ENCODE assay signal across 10 cellular contexts in genomic region chr4:113636438-113636818, GRCh38.
A peak's percentile ranks its signal among the peaks of the same experiment; 100 is the strongest.
DNase-seq lines count a peak whose midpoint lies in the region; ATAC-seq, FAIRE-seq and TF ChIP-seq lines count a peak whose summit lies in the region.
"Had no signal": no experiment of that assay in that cellular context is flagged by ENCODE, and none has a peak within 500 bp of the region (broad histone marks: within the 10 kb centered on the region; RNA-seq: fewer than 3 reads in every experiment).

No MANE protein-coding gene starts in this region.

- intact Hi-C loops in Calu3 (cut with micrococcal nuclease; ENCODE audit: unreplicated experiment) (loop anchor here (2.0 to 5.0 kb wide), 3 partner anchors 36 to 120 kb away; no protein-coding TSS in a partner anchor), IMR-90 (cut with micrococcal nuclease) (no loop called here), K562 (cut with micrococcal nuclease) (no loop called here), tibial artery (cut with DNase I; ENCODE audit: low total_unique reads) (no loop called here)

- peak overlapping the region; percentile 41; the same call in 1 of the 2 replicates for H3K4ac ChIP-seq in IMR-90 (ENCODE audit: low read depth, low read length)

- peaks cover 28 to 60% of the 10 kb centered on the region in 2 experiments for H3K79me1 ChIP-seq in IMR-90 (ENCODE audit: low read depth in 1 of 2, low read length in 2 of 2)

- dilution Hi-C loops in IMR-90 (cut with HindIII; ENCODE audit: low sequenced_read_pairs, unreplicated experiment): no loop called here

- POLR2A ChIA-PET in IMR-90 (lab: Charles Lee; ENCODE audit: unreplicated experiment): no interaction called here
- POLR2A ChIA-PET in K562 (lab: Yijun Ruan, JAX): no interaction called here

- peaks cover 3% of the 10 kb centered on the region for H3K9me3 Mint-ChIP-seq in Calu3 (ENCODE audit: low read depth, unreplicated experiment)
- H3K9me3 Mint-ChIP-seq: dendritic cell treated with granulocyte-macrophage colony-stimulating factor and Interleukin-4, amounts not matched to agents 40 ng/mL and 50 ng/mL, for 4 days had no signal

- no peak overlapping the region for H4K91ac ChIP-seq in IMR-90 (ENCODE audit: insufficient read depth, low read depth, low read length)

- peak overlapping the region; percentile 24 for H2BK120ac ChIP-seq in IMR-90 (ENCODE audit: low read depth, low read length)

- TF ChIP-seq RAD21 in IMR-90 (IDR thresholded peaks at IDR 0.05; ENCODE audit: low read length): no peak
- no peak for TF ChIP-seq RAD21 in K562 (CRISPR knock-in tag; conservative IDR thresholded peaks at IDR 0.05 in 1 of 2, IDR thresholded peaks at IDR 0.05 in 1 of 2)

- peak overlapping the region; percentile 48; the same call in 1 of the 2 replicates for H2BK20ac ChIP-seq in IMR-90 (ENCODE audit: low read depth, low read length)

- no peak overlapping the region for H3K56ac ChIP-seq in IMR-90 (ENCODE audit: extremely low read depth, insufficient read depth, low read length)

- H3K27me3 Mint-ChIP-seq in Calu3 (ENCODE audit: unreplicated experiment): no peaks in the 10 kb centered on the region
- H3K27me3 Mint-ChIP-seq: dendritic cell treated with granulocyte-macrophage colony-stimulating factor and Interleukin-4, amounts not matched to agents 40 ng/mL and 50 ng/mL, for 4 days had no signal

- no peaks in the 10 kb centered on the region for H3K36me3 ChIP-seq in IMR-90 (ENCODE audit: control insufficient read depth, insufficient read depth, low read length)
- no peaks in the 10 kb centered on the region for H3K36me3 ChIP-seq in K562 (ENCODE audit: control insufficient read depth, insufficient read depth, low read length)
- H3K36me3 ChIP-seq in tibial artery: no peaks in the 10 kb centered on the region

- H3K4me1 ChIP-seq in IMR-90 (ENCODE audit: control insufficient read depth, insufficient read depth, low read length) (peaks cover 15% of the 10 kb centered on the region), K562 (replicated peaks in 1 of 2; ENCODE audit: control insufficient read depth in 2 of 2, insufficient read depth in 2 of 2, low read length in 2 of 2) (no peaks in the 10 kb centered on the region), tibial artery (peaks cover 0 to 81% (median 25%) of the 10 kb centered on the region in 4 donors)

- no peak overlapping the region for H2AK9ac ChIP-seq in IMR-90 (replicated peaks; ENCODE audit: low read depth, low read length, poor library complexity)

- no peaks in the 10 kb centered on the region for H3K9me3 ChIP-seq in IMR-90 (ENCODE audit: control insufficient read depth, insufficient read depth, low read length)
- H3K9me3 ChIP-seq in K562 (replicated peaks; ENCODE audit: control insufficient read depth, insufficient read depth, low read depth, low read length): no peaks in the 10 kb centered on the region
- H3K9me3 ChIP-seq in tibial artery: no peaks in the 10 kb centered on the region

- no peak overlapping the region for H3K23ac ChIP-seq in IMR-90 (ENCODE audit: low read depth, low read length)

- no peaks in the 10 kb centered on the region for H3K79me2 ChIP-seq in K562 (ENCODE audit: control insufficient read depth, insufficient read depth, low read length)

- no peak overlapping the region for H2BK5ac ChIP-seq in IMR-90 (ENCODE audit: low read depth, low read length, poor library complexity, severe bottlenecking)

- DNase-seq in Calu3 (no peak), IMR-90 (no peak), K562 (ENCODE audit: extremely low read depth in 1 of 4, low spot score in 3 of 4) (no peak), dedifferentiated amniotic fluid mesenchymal stem cell (ENCODE audit: extremely low spot score) (no peak), tibial artery (no peak), NCI-H774 (lab: John Stamatoyannopoulos, UW) (no peak)

- H3K4me3 Mint-ChIP-seq in Calu3 (ENCODE audit: low read depth, unreplicated experiment): peak overlapping the region; percentile 42
- H3K4me3 Mint-ChIP-seq: dendritic cell treated with granulocyte-macrophage colony-stimulating factor and Interleukin-4, amounts not matched to agents 40 ng/mL and 50 ng/mL, for 4 days had no signal

- in situ Hi-C loops in IMR-90 (cut with MboI; ENCODE audit: low sequenced_read_pairs): no loop called here
- in situ Hi-C loops in K562 (cut with MboI): no loop called here

- H3K18ac ChIP-seq in IMR-90 (ENCODE audit: low read depth, low read length): no peak overlapping the region

- TF ChIP-seq EP300 in K562 (IDR thresholded peaks at IDR 0.05; ENCODE audit: low read length): no peak

- peaks cover 11% of the 10 kb centered on the region for H3K9me1 ChIP-seq in IMR-90 (ENCODE audit: insufficient read depth, low read length)
- no peaks in the 10 kb centered on the region for H3K9me1 ChIP-seq in K562 (ENCODE audit: control insufficient read depth, insufficient read depth, low read length)

- H3K27me3 ChIP-seq in IMR-90 (ENCODE audit: control insufficient read depth, insufficient read depth, low read length) (no peaks in the 10 kb centered on the region), K562 (ENCODE audit: control insufficient read depth in 2 of 2, insufficient read depth in 2 of 2, low read length in 2 of 2) (no peaks in the 10 kb centered on the region; a peak in 1 of 5 replicates), tibial artery (no peaks in the 10 kb centered on the region)

- H3K4me1 Mint-ChIP-seq in Calu3 (ENCODE audit: low read depth, unreplicated experiment): peaks cover 63% of the 10 kb centered on the region

- no peak overlapping the region for H3K4me3 ChIP-seq in IMR-90 (ENCODE audit: insufficient read depth, low read depth, low read length)
- H3K4me3 ChIP-seq in K562: no peak overlapping the region
- H3K4me3 ChIP-seq in tibial artery: no peak overlapping the region
- H3K4me3 ChIP-seq: skin epidermis had no signal

- ATAC-seq in GM19452 (IDR thresholded peaks at IDR 0.05; ENCODE audit: unreplicated experiment) (peak; percentile 42), IMR-90 (ENCODE audit: low read depth) (no peak), K562 (no peak), HG02970 (IDR thresholded peaks at IDR 0.05; ENCODE audit: low FRiP score, unreplicated experiment) (no peak)

- FAIRE-seq in K562 (lab: Jason Lieb, UNC): no peak

- no peak for TF ChIP-seq POLR2A in IMR-90 (IDR thresholded peaks at IDR 0.05; ENCODE audit: low read depth, low read length)
- no peak for TF ChIP-seq POLR2A in K562 (conservative IDR thresholded peaks at IDR 0.05)

- TF ChIP-seq CTCF in Calu3 (IDR thresholded peaks at IDR 0.05; ENCODE audit: unreplicated experiment) (no peak), IMR-90 (conservative IDR thresholded peaks at IDR 0.05; ENCODE audit: low read depth, low read length) (no peak), K562 (IDR thresholded peaks at IDR 0.05 in 2 of 3, conservative IDR thresholded peaks at IDR 0.05 in 1 of 3; ENCODE audit: insufficient read depth in 2 of 3, low read depth in 1 of 3, low read length in 3 of 3) (peak in 1 of 3 experiments; percentile 11; a peak in 1 of 6 replicates), tibial artery (IDR thresholded peaks at IDR 0.05) (no peak)

- no peak overlapping the region; the same call in 1 of the 2 replicates for H3K27ac ChIP-seq in IMR-90 (ENCODE audit: insufficient read depth, low read length)
- H3K27ac ChIP-seq in K562 (ENCODE audit: extremely low read depth, low read depth, low read length): no peak overlapping the region
- peak overlapping the region in 1 of 2 donors; percentile 25 for H3K27ac ChIP-seq in tibial artery

- H3K36me3 Mint-ChIP-seq in Calu3 (ENCODE audit: insufficient read depth, unreplicated experiment): peaks cover 7% of the 10 kb centered on the region

- H2AFZ ChIP-seq in IMR-90 (replicated peaks; ENCODE audit: low read length, poor library complexity) (no peak overlapping the region), K562 (ENCODE audit: low read depth, low read length) (no peak overlapping the region)

- peak overlapping the region; percentile 38; the same call in 1 of the 2 replicates for H3K14ac ChIP-seq in IMR-90 (replicated peaks; ENCODE audit: low read depth, low read length)

- H4K20me1 ChIP-seq in IMR-90 (ENCODE audit: insufficient read depth, low read length): peaks cover 32% of the 10 kb centered on the region; the same call in 1 of the 2 replicates
- no peaks in the 10 kb centered on the region for H4K20me1 ChIP-seq in K562 (replicated peaks; ENCODE audit: control insufficient read depth, insufficient read depth, low read length)

- H3K9ac ChIP-seq in IMR-90 (ENCODE audit: low read depth, low read length): no peak overlapping the region
- no peak overlapping the region for H3K9ac ChIP-seq in K562 (ENCODE audit: insufficient read depth in 1 of 2, low read depth in 2 of 2, low read length in 2 of 2)

- CTCF ChIA-PET in Calu3 (lab: Charles Lee) (no interaction called here), IMR-90 (lab: Yijun Ruan, JAX) (no interaction called here), K562 (lab: Yijun Ruan, JAX; ENCODE audit: low intra/inter-chr PET ratio) (no interaction called here)

- H4K8ac ChIP-seq in IMR-90 (ENCODE audit: low read depth in 2 of 2, low read length in 2 of 2): no peak overlapping the region

- no peak overlapping the region for H3K4me2 ChIP-seq in IMR-90 (ENCODE audit: low read depth, low read length)
- H3K4me2 ChIP-seq in K562 (ENCODE audit: insufficient read depth, low read length): no peak overlapping the region

- WGBS in IMR-90 (ENCODE audit: extremely low coverage in 2 of 2, insufficient read length in 1 of 2), 2 experiments: no CpG with 5 or more reads among the region's 3 CpGs
- WGBS in K562 (ENCODE audit: insufficient coverage, low coverage, missing lambda C conversion rate): 0% methylated on average over 3 of the region's 3 CpGs

- BruUV-seq in Calu3 (replicated peaks; lab: Mats Ljungman, UMichigan) (no TSS peak), IMR-90 (replicated peaks; lab: Mats Ljungman, UMichigan) (no TSS peak), K562 (replicated peaks; lab: Mats Ljungman, UMichigan) (no TSS peak)

- H2BK15ac ChIP-seq in IMR-90 (ENCODE audit: low read depth, low read length): no peak overlapping the region

- H2AK5ac ChIP-seq in IMR-90 (ENCODE audit: low read depth, low read length): peak overlapping the region; percentile 44; the same call in 1 of the 2 replicates

- peak overlapping the region; percentile 45 for H3K27ac Mint-ChIP-seq in Calu3 (ENCODE audit: unreplicated experiment)
- H3K27ac Mint-ChIP-seq: dendritic cell treated with granulocyte-macrophage colony-stimulating factor and Interleukin-4, amounts not matched to agents 40 ng/mL and 50 ng/mL, for 4 days had no signal

- no peak overlapping the region for H4K5ac ChIP-seq in IMR-90 (ENCODE audit: low read depth, low read length)

TF ChIP-seq in IMR-90, 13 proteins besides CTCF, POLR2A, EP300 and RAD21 (continues in another document):
- TF ChIP-seq MXI1 (IDR thresholded peaks at IDR 0.05; ENCODE audit: borderline replicate concordance, low read depth, low read length) (no peak), RCOR1 (IDR thresholded peaks at IDR 0.05; ENCODE audit: insufficient replicate concordance, low read length) (no peak), MAZ (IDR thresholded peaks at IDR 0.05; ENCODE audit: borderline replicate concordance, low read depth, low read length) (no peak)
